In the genomic region with DNA sequence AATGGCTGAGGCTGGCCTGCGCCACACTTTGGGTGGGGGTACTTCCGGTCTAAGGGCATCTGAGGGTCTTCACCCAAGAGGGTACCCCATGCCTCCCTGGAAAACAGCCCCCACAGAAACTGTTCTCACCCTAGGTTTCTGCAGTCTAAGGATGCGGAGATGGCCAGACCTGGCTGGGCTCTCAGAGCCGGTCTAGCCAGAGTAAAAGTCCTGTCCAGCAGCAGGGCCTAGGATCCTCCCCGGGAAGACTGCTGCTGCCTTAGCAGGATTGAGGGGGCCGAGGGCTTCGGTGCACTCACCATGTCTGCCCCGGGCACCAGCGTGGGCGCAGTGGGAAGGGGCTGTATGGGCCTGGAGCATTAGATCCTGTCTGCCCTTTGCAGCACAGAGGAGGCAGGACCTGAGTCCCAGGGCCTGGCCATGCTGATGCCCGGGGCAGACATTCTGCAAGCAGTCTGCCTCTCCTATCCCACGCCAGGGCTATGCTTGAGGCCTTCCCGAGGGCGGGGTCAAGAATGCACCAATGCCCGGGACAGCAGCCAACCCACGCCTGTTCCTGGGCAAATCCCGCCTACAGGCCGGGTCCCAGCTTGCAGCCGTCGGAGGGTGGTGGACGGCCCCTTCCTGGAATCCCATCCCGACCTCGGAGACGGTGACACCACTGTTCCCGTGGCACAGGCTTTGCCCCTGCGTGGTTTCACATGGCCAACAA, we compare ENCODE assay signal across 2 cellular contexts.
TF ChIP-seq lines count a peak whose summit lies in the region.

No MANE protein-coding gene starts in this region.

TF ChIP-seq in SK-N-SH treated with all-trans-retinoic acid at 6 μM for 48 hours, 23 proteins besides CTCF, POLR2A, EP300 and RAD21:
- TF ChIP-seq, protein P1, sequence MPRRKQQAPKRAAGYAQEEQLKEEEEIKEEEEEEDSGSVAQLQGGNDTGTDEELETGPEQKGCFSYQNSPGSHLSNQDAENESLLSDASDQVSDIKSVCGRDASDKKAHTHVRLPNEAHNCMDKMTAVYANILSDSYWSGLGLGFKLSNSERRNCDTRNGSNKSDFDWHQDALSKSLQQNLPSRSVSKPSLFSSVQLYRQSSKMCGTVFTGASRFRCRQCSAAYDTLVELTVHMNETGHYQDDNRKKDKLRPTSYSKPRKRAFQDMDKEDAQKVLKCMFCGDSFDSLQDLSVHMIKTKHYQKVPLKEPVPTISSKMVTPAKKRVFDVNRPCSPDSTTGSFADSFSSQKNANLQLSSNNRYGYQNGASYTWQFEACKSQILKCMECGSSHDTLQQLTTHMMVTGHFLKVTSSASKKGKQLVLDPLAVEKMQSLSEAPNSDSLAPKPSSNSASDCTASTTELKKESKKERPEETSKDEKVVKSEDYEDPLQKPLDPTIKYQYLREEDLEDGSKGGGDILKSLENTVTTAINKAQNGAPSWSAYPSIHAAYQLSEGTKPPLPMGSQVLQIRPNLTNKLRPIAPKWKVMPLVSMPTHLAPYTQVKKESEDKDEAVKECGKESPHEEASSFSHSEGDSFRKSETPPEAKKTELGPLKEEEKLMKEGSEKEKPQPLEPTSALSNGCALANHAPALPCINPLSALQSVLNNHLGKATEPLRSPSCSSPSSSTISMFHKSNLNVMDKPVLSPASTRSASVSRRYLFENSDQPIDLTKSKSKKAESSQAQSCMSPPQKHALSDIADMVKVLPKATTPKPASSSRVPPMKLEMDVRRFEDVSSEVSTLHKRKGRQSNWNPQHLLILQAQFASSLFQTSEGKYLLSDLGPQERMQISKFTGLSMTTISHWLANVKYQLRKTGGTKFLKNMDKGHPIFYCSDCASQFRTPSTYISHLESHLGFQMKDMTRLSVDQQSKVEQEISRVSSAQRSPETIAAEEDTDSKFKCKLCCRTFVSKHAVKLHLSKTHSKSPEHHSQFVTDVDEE (CRISPR knock-in tag; IDR thresholded peaks at IDR 0.05) = no peak
- TF ChIP-seq ZFP3 (CRISPR knock-in tag; IDR thresholded peaks at IDR 0.05) (no peak), OSR1 (CRISPR knock-in tag; IDR thresholded peaks at IDR 0.05) (no peak), GLIS3 (CRISPR knock-in tag; IDR thresholded peaks at IDR 0.05) (no peak), ZC3H10 (CRISPR knock-in tag; IDR thresholded peaks at IDR 0.05) (no peak), CSDC2 (CRISPR knock-in tag; IDR thresholded peaks at IDR 0.05) (no peak), ZNF8 (CRISPR knock-in tag; IDR thresholded peaks at IDR 0.05) (no peak), ZNF70 (CRISPR knock-in tag; IDR thresholded peaks at IDR 0.05) (no peak), TCF4 (CRISPR knock-in tag; IDR thresholded peaks at IDR 0.05; ENCODE audit: borderline replicate concordance) (no peak), PPARA (CRISPR knock-in tag; IDR thresholded peaks at IDR 0.05; ENCODE audit: borderline replicate concordance) (no peak), ISL1 (CRISPR knock-in tag; IDR thresholded peaks at IDR 0.05) (no peak), TOX (CRISPR knock-in tag; IDR thresholded peaks at IDR 0.05; ENCODE audit: borderline replicate concordance) (no peak), ZFP30 (CRISPR knock-in tag; IDR thresholded peaks at IDR 0.05) (no peak), SNAI2 (CRISPR knock-in tag; IDR thresholded peaks at IDR 0.05) (no peak), ESRRG (CRISPR knock-in tag; IDR thresholded peaks at IDR 0.05) (no peak), ZNF565 (CRISPR knock-in tag; conservative IDR thresholded peaks at IDR 0.05; ENCODE audit: low read depth) (no peak)
- TF ChIP-seq, protein P2, sequence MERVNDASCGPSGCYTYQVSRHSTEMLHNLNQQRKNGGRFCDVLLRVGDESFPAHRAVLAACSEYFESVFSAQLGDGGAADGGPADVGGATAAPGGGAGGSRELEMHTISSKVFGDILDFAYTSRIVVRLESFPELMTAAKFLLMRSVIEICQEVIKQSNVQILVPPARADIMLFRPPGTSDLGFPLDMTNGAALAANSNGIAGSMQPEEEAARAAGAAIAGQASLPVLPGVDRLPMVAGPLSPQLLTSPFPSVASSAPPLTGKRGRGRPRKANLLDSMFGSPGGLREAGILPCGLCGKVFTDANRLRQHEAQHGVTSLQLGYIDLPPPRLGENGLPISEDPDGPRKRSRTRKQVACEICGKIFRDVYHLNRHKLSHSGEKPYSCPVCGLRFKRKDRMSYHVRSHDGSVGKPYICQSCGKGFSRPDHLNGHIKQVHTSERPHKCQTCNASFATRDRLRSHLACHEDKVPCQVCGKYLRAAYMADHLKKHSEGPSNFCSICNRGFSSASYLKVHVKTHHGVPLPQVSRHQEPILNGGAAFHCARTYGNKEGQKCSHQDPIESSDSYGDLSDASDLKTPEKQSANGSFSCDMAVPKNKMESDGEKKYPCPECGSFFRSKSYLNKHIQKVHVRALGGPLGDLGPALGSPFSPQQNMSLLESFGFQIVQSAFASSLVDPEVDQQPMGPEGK (CRISPR knock-in tag; IDR thresholded peaks at IDR 0.05; ENCODE audit: borderline replicate concordance) = no peak
- TF ChIP-seq, protein P3, sequence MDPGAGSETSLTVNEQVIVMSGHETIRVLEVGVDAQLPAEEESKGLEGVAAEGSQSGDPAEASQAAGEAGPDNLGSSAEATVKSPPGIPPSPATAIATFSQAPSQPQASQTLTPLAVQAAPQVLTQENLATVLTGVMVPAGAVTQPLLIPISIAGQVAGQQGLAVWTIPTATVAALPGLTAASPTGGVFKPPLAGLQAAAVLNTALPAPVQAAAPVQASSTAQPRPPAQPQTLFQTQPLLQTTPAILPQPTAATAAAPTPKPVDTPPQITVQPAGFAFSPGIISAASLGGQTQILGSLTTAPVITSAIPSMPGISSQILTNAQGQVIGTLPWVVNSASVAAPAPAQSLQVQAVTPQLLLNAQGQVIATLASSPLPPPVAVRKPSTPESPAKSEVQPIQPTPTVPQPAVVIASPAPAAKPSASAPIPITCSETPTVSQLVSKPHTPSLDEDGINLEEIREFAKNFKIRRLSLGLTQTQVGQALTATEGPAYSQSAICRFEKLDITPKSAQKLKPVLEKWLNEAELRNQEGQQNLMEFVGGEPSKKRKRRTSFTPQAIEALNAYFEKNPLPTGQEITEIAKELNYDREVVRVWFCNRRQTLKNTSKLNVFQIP (CRISPR knock-in tag; IDR thresholded peaks at IDR 0.05; ENCODE audit: borderline replicate concordance, low read depth) = no peak
- TF ChIP-seq, protein P4, sequence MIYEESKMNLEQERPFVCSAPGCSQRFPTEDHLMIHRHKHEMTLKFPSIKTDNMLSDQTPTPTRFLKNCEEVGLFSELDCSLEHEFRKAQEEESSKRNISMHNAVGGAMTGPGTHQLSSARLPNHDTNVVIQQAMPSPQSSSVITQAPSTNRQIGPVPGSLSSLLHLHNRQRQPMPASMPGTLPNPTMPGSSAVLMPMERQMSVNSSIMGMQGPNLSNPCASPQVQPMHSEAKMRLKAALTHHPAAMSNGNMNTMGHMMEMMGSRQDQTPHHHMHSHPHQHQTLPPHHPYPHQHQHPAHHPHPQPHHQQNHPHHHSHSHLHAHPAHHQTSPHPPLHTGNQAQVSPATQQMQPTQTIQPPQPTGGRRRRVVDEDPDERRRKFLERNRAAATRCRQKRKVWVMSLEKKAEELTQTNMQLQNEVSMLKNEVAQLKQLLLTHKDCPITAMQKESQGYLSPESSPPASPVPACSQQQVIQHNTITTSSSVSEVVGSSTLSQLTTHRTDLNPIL (CRISPR knock-in tag; IDR thresholded peaks at IDR 0.05; ENCODE audit: low read depth) = no peak

TF ChIP-seq in SK-N-SH, 30 proteins besides CTCF, POLR2A, EP300 and RAD21 (continued from another document):
- TF ChIP-seq, protein P5, sequence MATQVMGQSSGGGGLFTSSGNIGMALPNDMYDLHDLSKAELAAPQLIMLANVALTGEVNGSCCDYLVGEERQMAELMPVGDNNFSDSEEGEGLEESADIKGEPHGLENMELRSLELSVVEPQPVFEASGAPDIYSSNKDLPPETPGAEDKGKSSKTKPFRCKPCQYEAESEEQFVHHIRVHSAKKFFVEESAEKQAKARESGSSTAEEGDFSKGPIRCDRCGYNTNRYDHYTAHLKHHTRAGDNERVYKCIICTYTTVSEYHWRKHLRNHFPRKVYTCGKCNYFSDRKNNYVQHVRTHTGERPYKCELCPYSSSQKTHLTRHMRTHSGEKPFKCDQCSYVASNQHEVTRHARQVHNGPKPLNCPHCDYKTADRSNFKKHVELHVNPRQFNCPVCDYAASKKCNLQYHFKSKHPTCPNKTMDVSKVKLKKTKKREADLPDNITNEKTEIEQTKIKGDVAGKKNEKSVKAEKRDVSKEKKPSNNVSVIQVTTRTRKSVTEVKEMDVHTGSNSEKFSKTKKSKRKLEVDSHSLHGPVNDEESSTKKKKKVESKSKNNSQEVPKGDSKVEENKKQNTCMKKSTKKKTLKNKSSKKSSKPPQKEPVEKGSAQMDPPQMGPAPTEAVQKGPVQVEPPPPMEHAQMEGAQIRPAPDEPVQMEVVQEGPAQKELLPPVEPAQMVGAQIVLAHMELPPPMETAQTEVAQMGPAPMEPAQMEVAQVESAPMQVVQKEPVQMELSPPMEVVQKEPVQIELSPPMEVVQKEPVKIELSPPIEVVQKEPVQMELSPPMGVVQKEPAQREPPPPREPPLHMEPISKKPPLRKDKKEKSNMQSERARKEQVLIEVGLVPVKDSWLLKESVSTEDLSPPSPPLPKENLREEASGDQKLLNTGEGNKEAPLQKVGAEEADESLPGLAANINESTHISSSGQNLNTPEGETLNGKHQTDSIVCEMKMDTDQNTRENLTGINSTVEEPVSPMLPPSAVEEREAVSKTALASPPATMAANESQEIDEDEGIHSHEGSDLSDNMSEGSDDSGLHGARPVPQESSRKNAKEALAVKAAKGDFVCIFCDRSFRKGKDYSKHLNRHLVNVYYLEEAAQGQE (IDR thresholded peaks at IDR 0.05; ENCODE audit: low read depth, low read length) = no peak
- TF ChIP-seq TAF1 (IDR thresholded peaks at IDR 0.05; ENCODE audit: borderline replicate concordance, low read depth, low read length) (no peak), FOSL2 (IDR thresholded peaks at IDR 0.05; ENCODE audit: borderline replicate concordance, low read depth) (no peak), YY1 (IDR thresholded peaks at IDR 0.05; ENCODE audit: low read depth) (no peak), RCOR1 (IDR thresholded peaks at IDR 0.05; ENCODE audit: low read length) (no peak), NFIC (IDR thresholded peaks at IDR 0.05; ENCODE audit: borderline replicate concordance) (no peak), FOXM1 (IDR thresholded peaks at IDR 0.05; ENCODE audit: low read depth) (no peak), EZH2phosphoT487 (IDR thresholded peaks at IDR 0.05; ENCODE audit: borderline replicate concordance, low read depth) (no peak), ELF1 (IDR thresholded peaks at IDR 0.05) (no peak), JUND (IDR thresholded peaks at IDR 0.05) (no peak), MEF2A (IDR thresholded peaks at IDR 0.05; ENCODE audit: borderline replicate concordance, low read depth) (no peak)
- TF ChIP-seq, protein P6, sequence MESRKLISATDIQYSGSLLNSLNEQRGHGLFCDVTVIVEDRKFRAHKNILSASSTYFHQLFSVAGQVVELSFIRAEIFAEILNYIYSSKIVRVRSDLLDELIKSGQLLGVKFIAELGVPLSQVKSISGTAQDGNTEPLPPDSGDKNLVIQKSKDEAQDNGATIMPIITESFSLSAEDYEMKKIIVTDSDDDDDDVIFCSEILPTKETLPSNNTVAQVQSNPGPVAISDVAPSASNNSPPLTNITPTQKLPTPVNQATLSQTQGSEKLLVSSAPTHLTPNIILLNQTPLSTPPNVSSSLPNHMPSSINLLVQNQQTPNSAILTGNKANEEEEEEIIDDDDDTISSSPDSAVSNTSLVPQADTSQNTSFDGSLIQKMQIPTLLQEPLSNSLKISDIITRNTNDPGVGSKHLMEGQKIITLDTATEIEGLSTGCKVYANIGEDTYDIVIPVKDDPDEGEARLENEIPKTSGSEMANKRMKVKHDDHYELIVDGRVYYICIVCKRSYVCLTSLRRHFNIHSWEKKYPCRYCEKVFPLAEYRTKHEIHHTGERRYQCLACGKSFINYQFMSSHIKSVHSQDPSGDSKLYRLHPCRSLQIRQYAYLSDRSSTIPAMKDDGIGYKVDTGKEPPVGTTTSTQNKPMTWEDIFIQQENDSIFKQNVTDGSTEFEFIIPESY (IDR thresholded peaks at IDR 0.05; ENCODE audit: borderline replicate concordance, low read depth) = no peak
- TF ChIP-seq, protein P7, sequence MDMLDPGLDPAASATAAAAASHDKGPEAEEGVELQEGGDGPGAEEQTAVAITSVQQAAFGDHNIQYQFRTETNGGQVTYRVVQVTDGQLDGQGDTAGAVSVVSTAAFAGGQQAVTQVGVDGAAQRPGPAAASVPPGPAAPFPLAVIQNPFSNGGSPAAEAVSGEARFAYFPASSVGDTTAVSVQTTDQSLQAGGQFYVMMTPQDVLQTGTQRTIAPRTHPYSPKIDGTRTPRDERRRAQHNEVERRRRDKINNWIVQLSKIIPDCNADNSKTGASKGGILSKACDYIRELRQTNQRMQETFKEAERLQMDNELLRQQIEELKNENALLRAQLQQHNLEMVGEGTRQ (IDR thresholded peaks at IDR 0.05; ENCODE audit: borderline replicate concordance, low read depth, low read length) = no peak
